In the genomic region with DNA sequence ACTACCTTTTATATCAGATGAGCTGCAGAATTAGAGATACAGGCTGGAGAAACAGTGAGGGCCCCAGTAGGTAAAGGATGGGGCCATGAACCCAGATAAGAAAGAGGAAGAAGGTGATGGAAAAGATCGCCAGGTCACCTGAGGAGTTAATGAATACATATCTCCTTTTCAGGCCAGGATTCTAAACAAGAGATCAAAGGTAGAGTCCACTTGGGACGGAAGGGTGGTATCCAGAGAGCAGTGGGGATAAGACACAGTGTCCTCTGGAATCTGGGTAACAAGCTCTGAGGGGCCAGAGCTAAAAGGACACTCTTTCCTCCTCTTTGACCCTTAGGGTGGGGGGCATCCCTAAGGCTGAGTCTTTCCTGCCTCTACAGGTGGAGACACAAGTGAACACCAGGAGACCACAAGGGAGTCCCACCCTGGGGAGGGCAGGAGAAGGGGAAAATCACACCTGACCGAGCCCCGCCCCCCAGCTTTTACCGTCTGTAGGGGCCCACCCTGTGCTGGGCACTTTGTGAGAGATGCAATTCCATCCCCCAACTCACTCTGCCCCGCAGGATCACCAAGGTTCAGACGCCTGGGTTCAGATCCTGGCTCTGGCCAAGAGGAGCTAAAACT, we compare ENCODE assay signal across 32 cellular contexts. TPM values are rescaled to one million over a fixed set of nuclear protein-coding genes. Genes with fewer than 3 reads are reported as not detected.
DNase-seq lines count a peak whose midpoint lies in the region; FAIRE-seq and TF ChIP-seq lines count a peak whose summit lies in the region.
"Had no signal": no experiment of that assay in that cellular context is flagged by ENCODE, and none has a peak within 500 bp of the region (broad histone marks: within the 10 kb centered on the region; RNA-seq: fewer than 3 reads in every experiment).

No MANE protein-coding gene starts in this region.

- DNase-seq in activated effector memory CD4-positive, alpha-beta T cell treated with anti-CD3 and anti-CD28 coated beads, Interleukin-2, amount 50 U/mL, for 16 hours: peak; percentile 36
- no peak for DNase-seq in activated effector memory CD4-positive, alpha-beta T cell treated with Interleukin-2 at 50 U/mL for 16 hours
- DNase-seq in islet precursor cell (peak; percentile 41), small intestine (peak; percentile 80), SJCRH30 (no peak), HEK293T (ENCODE audit: extremely low spot score) (no peak), caudate nucleus (lab: John Stamatoyannopoulos, UW) (no peak), HuH-7.5 (ENCODE audit: low spot score) (no peak)
- DNase-seq: 8988T; ACHN; BE2C; Calu3; CD8-positive, alpha-beta memory T cell; DMS79 treated with DMSO at 0.1 percent for 48 hours; GF-D8; IMR-90; KG1; MG63; NCI-H1105 treated with DMSO at 0.1 percent for 48 hours; NCI-H146; NCI-H1930; NCI-H2107; NCI-H524 treated with DMSO at 0.1 percent for 48 hours; NCI-H774; PC-9 had no signal

- no peak for FAIRE-seq in small intestine (lab: Jason Lieb, UNC)
- FAIRE-seq: GM12891, HTR-8/SVneo had no signal

- CTCF ChIA-PET in HEK293T (lab: Yijun Ruan, JAX): no interaction called here

- POLR2A ChIA-PET in HEK293T (lab: Yijun Ruan, JAX): no interaction called here

- H3K9me3 ChIP-seq in small intestine (ENCODE audit: control insufficient read depth, low read depth) (no peaks in the 10 kb centered on the region), SJCRH30 (replicated peaks) (no peaks in the 10 kb centered on the region)
- H3K9me3 ChIP-seq: BE2C, MG63, SJSA1 had no signal

- H3K4me1 ChIP-seq in small intestine (ENCODE audit: control insufficient read depth in 2 of 2, insufficient read depth in 1 of 2, low read depth in 1 of 2, low read length in 1 of 2) (peaks cover 0 to 3% of the 10 kb centered on the region in 2 donors), SJCRH30 (no peaks in the 10 kb centered on the region)
- H3K4me1 ChIP-seq: BE2C, SJSA1 had no signal

- H3K27me3 ChIP-seq in small intestine (ENCODE audit: control insufficient read depth in 2 of 2, insufficient read depth in 2 of 2, low read length in 2 of 2): peaks cover 0 to 4% of the 10 kb centered on the region in 2 donors
- no peaks in the 10 kb centered on the region for H3K27me3 ChIP-seq in SJCRH30
- H3K27me3 ChIP-seq: MG63, SJSA1 had no signal

- H3K4me3 ChIP-seq in small intestine (ENCODE audit: low read depth in 1 of 2, low read length in 2 of 2) (no peak overlapping the region), SJCRH30 (no peak overlapping the region)
- H3K4me3 ChIP-seq: MG63, PC-9, SJSA1 had no signal

- 50 to 65% (median 59%) methylated on average over 6 to 7 of the region's 7 CpGs for WGBS in small intestine, 3 donors

- H3K36me3 ChIP-seq in small intestine (ENCODE audit: control insufficient read depth in 2 of 2, insufficient read depth in 2 of 2, low read length in 2 of 2) (no peaks in the 10 kb centered on the region), SJCRH30 (no peaks in the 10 kb centered on the region)
- H3K36me3 ChIP-seq: BE2C, MG63, SJSA1 had no signal

- no peak overlapping the region for H3K27ac ChIP-seq in small intestine (ENCODE audit: low read depth in 1 of 2, low read length in 1 of 2)
- no peak overlapping the region for H3K27ac ChIP-seq in SJCRH30
- H3K27ac ChIP-seq in caudate nucleus (ENCODE audit: low read depth, low read length): no peak overlapping the region
- H3K27ac ChIP-seq: PC-9, SJSA1 had no signal

TF ChIP-seq in HEK293T, 16 proteins besides CTCF, POLR2A, EP300 and RAD21:
- no peak for TF ChIP-seq BHLHE40 (IDR thresholded peaks at IDR 0.05; ENCODE audit: borderline replicate concordance)
- no peak for TF ChIP-seq LEF1 (IDR thresholded peaks at IDR 0.05; ENCODE audit: borderline replicate concordance)
- no peak for TF ChIP-seq FOXM1 (IDR thresholded peaks at IDR 0.05; ENCODE audit: borderline replicate concordance)
- TF ChIP-seq ZNF384 (IDR thresholded peaks at IDR 0.05): no peak
- no peak for TF ChIP-seq HDGF (IDR thresholded peaks at IDR 0.05; ENCODE audit: borderline replicate concordance)
- no peak for TF ChIP-seq L3MBTL2 (conservative IDR thresholded peaks at IDR 0.05)
- no peak for TF ChIP-seq SUZ12 (IDR thresholded peaks at IDR 0.05)
- no peak for TF ChIP-seq NFRKB (IDR thresholded peaks at IDR 0.05)
- TF ChIP-seq ARNT (IDR thresholded peaks at IDR 0.05): no peak
- TF ChIP-seq CTBP1 (IDR thresholded peaks at IDR 0.05; ENCODE audit: borderline replicate concordance): no peak
- TF ChIP-seq, protein P1, sequence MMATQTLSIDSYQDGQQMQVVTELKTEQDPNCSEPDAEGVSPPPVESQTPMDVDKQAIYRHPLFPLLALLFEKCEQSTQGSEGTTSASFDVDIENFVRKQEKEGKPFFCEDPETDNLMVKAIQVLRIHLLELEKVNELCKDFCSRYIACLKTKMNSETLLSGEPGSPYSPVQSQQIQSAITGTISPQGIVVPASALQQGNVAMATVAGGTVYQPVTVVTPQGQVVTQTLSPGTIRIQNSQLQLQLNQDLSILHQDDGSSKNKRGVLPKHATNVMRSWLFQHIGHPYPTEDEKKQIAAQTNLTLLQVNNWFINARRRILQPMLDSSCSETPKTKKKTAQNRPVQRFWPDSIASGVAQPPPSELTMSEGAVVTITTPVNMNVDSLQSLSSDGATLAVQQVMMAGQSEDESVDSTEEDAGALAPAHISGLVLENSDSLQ (IDR thresholded peaks at IDR 0.05): no peak
- no peak for TF ChIP-seq TARDBP (IDR thresholded peaks at IDR 0.05)
- TF ChIP-seq ELF4 (IDR thresholded peaks at IDR 0.05): no peak
- no peak for TF ChIP-seq SP1 (IDR thresholded peaks at IDR 0.05)
- no peak for TF ChIP-seq FOXA1 (IDR thresholded peaks at IDR 0.05)
- TF ChIP-seq FOXK2 (IDR thresholded peaks at IDR 0.05): no peak

RNA-seq across cellular contexts. Expression of a gene that starts 5.4 kb away (rescaled TPM):
- not detected for polyA plus RNA-seq in small intestine
- not detected in 2 replicates for total RNA-seq in SJCRH30 (2014; rRNA removed; shearing (Covaris generic))
- total RNA-seq: Calu3; CD8-positive, alpha-beta memory T cell; H4; IMR-90; PC-9; Right ventricle myocardium inferior; RPMI7951; SJSA1 had no signal
- polyA plus RNA-seq: CD14-positive monocyte; CD8-positive, alpha-beta memory T cell; IMR-90 had no signal

RNA-seq across cellular contexts. Expression of a gene that starts 27.3 kb away (rescaled TPM):
- 100 to 1,000 TPM; 204 to 389 (median 272) TPM for polyA plus RNA-seq in small intestine
- 0.08 TPM in 1 of 2 replicates, not detected in the other for total RNA-seq in SJCRH30 (2014; rRNA removed; shearing (Covaris generic))
- total RNA-seq: PC-9 had no signal
- polyA plus RNA-seq: CD8-positive, alpha-beta memory T cell had no signal

RNA-seq across cellular contexts. Expression of a gene that starts 37.9 kb away (rescaled TPM):
- under 1 TPM in 1 of 3 donors, not detected in 2; 0.07 TPM for polyA plus RNA-seq in small intestine
- total RNA-seq in SJCRH30 (2014; rRNA removed; shearing (Covaris generic)): not detected in 2 replicates
- total RNA-seq: CD8-positive, alpha-beta memory T cell; IMR-90; PC-9; Right ventricle myocardium inferior; SJSA1 had no signal
- polyA plus RNA-seq: CD14-positive monocyte; CD8-positive, alpha-beta memory T cell; IMR-90 had no signal

Comparison
In these comparisons a context has a peak if more than half of its experiments do, and no peak if none do; other contexts are left out.
1. DNase-seq: peak in activated effector memory CD4-positive, alpha-beta T cell treated with anti-CD3 and anti-CD28 coated beads, Interleukin-2, amount 50 U/mL, for 16 hours (single experiment), islet precursor cell (single experiment) and small intestine (single experiment); none in activated effector memory CD4-positive, alpha-beta T cell treated with Interleukin-2 at 50 U/mL for 16 hours (single experiment), SJCRH30 (0 of 2), HEK293T (single experiment), caudate nucleus (0 of 61) and HuH-7.5 (single experiment).